Comparison of ENCODE assay signal across 16 cellular contexts in genomic region chr20:46175127-46175494, GRCh38.
"Had no signal": no experiment of that assay in that cellular context is flagged by ENCODE, and none has a peak within 500 bp of the region (broad histone marks: within the 10 kb centered on the region; RNA-seq: fewer than 3 reads in every experiment).

No MANE protein-coding gene starts in this region.

- H3K4me3 Mint-ChIP-seq: activated CD4-positive, alpha-beta memory T cell treated with anti-CD3 and anti-CD28 coated beads, Interleukin-2, amount 10 ng/mL, durations not matched to agents 7 days and 5 days; activated naive CD4-positive, alpha-beta T cell treated with anti-CD3 and anti-CD28 coated beads, Interleukin-2, amount 10 ng/mL, durations not matched to agents 7 days and 5 days; activated T-cell treated with anti-CD3 and anti-CD28 coated beads, Interleukin-2, amount 50 U/mL, for 24 hours; effector memory CD8-positive, alpha-beta T cell; nephron progenitor cell; stimulated activated naive CD8-positive, alpha-beta T cell treated with anti-CD3 and anti-CD28 coated beads, Interleukin-15, Interleukin-2, amounts not matched to agents 100 ng/mL and 50 ng/mL, for 24 hours had no signal

- H3K36me3 ChIP-seq: gastrocnemius medialis, heart right ventricle, suprapubic skin, upper lobe of left lung, WERI-Rb-1 had no signal

- H3K9me3 Mint-ChIP-seq: activated CD4-positive, alpha-beta memory T cell treated with anti-CD3 and anti-CD28 coated beads, Interleukin-2, amount 10 ng/mL, durations not matched to agents 7 days and 5 days; activated naive CD4-positive, alpha-beta T cell treated with anti-CD3 and anti-CD28 coated beads, Interleukin-2, amount 10 ng/mL, durations not matched to agents 7 days and 5 days; activated T-cell treated with anti-CD3 and anti-CD28 coated beads, Interleukin-2, amount 50 U/mL, for 24 hours; effector memory CD8-positive, alpha-beta T cell; nephron progenitor cell; stimulated activated naive CD8-positive, alpha-beta T cell treated with anti-CD3 and anti-CD28 coated beads, Interleukin-15, Interleukin-2, amounts not matched to agents 100 ng/mL and 50 ng/mL, for 24 hours had no signal

- H3K27ac Mint-ChIP-seq: activated CD4-positive, alpha-beta memory T cell treated with anti-CD3 and anti-CD28 coated beads, Interleukin-2, amount 10 ng/mL, durations not matched to agents 7 days and 5 days; activated naive CD4-positive, alpha-beta T cell treated with anti-CD3 and anti-CD28 coated beads, Interleukin-2, amount 10 ng/mL, durations not matched to agents 7 days and 5 days; activated T-cell treated with anti-CD3 and anti-CD28 coated beads, Interleukin-2, amount 50 U/mL, for 24 hours; effector memory CD8-positive, alpha-beta T cell; nephron progenitor cell; stimulated activated naive CD8-positive, alpha-beta T cell treated with anti-CD3 and anti-CD28 coated beads, Interleukin-15, Interleukin-2, amounts not matched to agents 100 ng/mL and 50 ng/mL, for 24 hours had no signal

- H3K4me2 ChIP-seq: smooth muscle cell had no signal

- H3K9me3 ChIP-seq: gastrocnemius medialis, heart right ventricle, psoas muscle, suprapubic skin, upper lobe of left lung had no signal

- H3K27ac ChIP-seq: gastrocnemius medialis, heart right ventricle, psoas muscle, suprapubic skin, upper lobe of left lung, WERI-Rb-1 had no signal

- DNase-seq: kidney, WERI-Rb-1 had no signal

- FAIRE-seq: astrocyte, bronchial epithelial cell, kidney had no signal

- H3K4me3 ChIP-seq: gastrocnemius medialis, heart right ventricle, psoas muscle, smooth muscle cell had no signal

- H3K36me3 Mint-ChIP-seq: activated naive CD4-positive, alpha-beta T cell treated with anti-CD3 and anti-CD28 coated beads, Interleukin-2, amount 10 ng/mL, durations not matched to agents 7 days and 5 days had no signal

- H3K4me1 ChIP-seq: gastrocnemius medialis, psoas muscle had no signal

- H3K4me1 Mint-ChIP-seq: activated CD4-positive, alpha-beta memory T cell treated with anti-CD3 and anti-CD28 coated beads, Interleukin-2, amount 10 ng/mL, durations not matched to agents 7 days and 5 days; activated naive CD4-positive, alpha-beta T cell treated with anti-CD3 and anti-CD28 coated beads, Interleukin-2, amount 10 ng/mL, durations not matched to agents 7 days and 5 days had no signal
